ENCODE assay signal across 1 cellular context in the genomic region with DNA sequence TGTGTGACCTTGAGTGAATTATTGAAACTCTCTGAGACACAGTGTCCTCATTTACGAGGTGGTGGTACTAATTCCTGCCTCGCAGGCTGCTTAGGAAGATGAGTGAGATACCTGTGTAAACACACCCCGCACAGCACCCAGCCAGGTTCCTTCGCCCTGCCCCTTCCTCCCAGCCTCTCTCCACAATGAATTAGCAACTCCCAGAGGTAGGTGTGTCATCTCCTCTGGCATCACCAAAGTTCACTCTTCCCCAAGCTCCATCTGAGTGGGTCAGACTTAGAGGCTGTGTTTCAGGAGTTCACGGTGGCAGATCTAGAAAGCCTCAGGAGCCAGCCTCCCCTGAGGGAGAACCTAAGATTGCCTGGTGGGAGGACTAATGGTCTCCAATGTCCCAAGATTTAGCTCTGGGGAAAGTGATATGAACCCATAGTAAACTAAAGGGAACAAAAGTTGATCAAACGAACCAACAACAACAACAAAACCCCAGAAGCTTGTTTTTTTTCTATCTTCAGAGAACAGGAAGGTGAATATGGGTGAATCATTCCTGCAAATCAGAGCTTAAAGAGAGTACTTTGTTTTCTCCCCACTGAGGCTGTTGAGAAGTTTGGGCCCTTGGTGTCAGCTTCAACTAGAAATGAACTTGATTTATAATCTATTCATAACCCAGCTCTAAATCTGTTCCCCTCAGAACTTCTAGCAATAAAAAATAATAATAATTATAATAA.
TF ChIP-seq lines count a peak whose summit lies in the region.

No MANE protein-coding gene starts in this region.

TF ChIP-seq in GM23338, 12 proteins besides CTCF, POLR2A, EP300 and RAD21:
- no peak for TF ChIP-seq ZNF331 (CRISPR knock-in tag; IDR thresholded peaks at IDR 0.05; ENCODE audit: low read depth)
- TF ChIP-seq NANOG (IDR thresholded peaks at IDR 0.05; ENCODE audit: borderline replicate concordance) = no peak
- TF ChIP-seq, protein P1, sequence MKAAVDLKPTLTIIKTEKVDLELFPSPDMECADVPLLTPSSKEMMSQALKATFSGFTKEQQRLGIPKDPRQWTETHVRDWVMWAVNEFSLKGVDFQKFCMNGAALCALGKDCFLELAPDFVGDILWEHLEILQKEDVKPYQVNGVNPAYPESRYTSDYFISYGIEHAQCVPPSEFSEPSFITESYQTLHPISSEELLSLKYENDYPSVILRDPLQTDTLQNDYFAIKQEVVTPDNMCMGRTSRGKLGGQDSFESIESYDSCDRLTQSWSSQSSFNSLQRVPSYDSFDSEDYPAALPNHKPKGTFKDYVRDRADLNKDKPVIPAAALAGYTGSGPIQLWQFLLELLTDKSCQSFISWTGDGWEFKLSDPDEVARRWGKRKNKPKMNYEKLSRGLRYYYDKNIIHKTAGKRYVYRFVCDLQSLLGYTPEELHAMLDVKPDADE (IDR thresholded peaks at IDR 0.05) = no peak
- no peak for TF ChIP-seq EZH2phosphoT487 (IDR thresholded peaks at IDR 0.05; ENCODE audit: unreplicated experiment)
- no peak for TF ChIP-seq ZNF462 (CRISPR knock-in tag; IDR thresholded peaks at IDR 0.05)
- no peak for TF ChIP-seq ZNF114 (CRISPR knock-in tag; IDR thresholded peaks at IDR 0.05)
- no peak for TF ChIP-seq POLR2AphosphoS5 (IDR thresholded peaks at IDR 0.05; ENCODE audit: low read depth)
- TF ChIP-seq STAT1 (IDR thresholded peaks at IDR 0.05; ENCODE audit: unreplicated experiment) = no peak
- TF ChIP-seq EZH2 (IDR thresholded peaks at IDR 0.05; ENCODE audit: low read depth, unreplicated experiment) = no peak
- no peak for TF ChIP-seq REST (IDR thresholded peaks at IDR 0.05; ENCODE audit: unreplicated experiment)
- TF ChIP-seq JUNB (IDR thresholded peaks at IDR 0.05; ENCODE audit: unreplicated experiment) = no peak
- TF ChIP-seq CREB1 (CRISPR knock-in tag; IDR thresholded peaks at IDR 0.05; ENCODE audit: low read depth) = no peak
